In the genomic region with DNA sequence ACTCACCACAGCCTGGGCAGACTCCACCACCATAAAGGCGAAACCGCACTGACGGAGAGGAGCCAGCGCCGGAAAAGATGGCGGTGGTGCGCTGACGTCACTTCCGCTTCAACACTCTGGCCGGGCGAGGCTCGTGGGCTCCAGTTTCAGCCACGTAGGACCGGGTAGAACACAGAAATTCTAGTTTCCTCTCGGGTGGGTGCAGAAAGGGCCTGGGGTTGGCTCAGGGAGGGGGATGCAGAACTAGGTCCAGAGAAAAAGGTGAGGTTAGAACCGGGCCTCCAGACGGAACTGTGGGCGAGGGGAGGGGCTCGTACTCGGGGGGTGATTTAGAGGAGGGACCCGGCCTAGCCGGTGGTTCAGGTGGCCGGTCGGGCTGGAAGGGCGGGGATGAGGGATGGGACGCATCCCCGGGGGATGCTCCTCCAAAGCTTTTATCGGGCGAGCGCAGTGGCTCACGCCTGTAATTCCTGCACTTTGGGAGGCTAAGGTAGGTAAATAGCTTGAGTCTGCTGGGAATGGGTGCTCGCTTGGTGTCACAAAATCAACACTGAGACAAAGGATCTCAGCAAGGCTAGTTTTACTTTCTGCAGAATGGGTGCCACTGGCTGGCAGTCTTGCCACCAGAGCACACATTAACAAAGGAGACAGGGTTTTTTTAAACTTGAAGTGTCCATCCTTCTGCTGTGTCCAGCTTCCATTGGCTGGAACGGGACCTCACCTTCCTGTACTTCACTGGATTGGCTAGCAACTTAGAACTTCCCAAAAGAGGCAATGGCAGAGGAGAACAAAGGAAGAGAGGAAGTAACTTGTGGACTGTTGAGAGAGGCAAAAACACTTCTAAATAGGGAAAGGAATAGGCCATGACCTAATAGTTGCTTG, we compare ENCODE assay signal across 8 cellular contexts. TPM values are rescaled to one million over a fixed set of nuclear protein-coding genes. Genes with fewer than 3 reads are reported as not detected.
A peak's percentile ranks its signal among the peaks of the same experiment; 100 is the strongest.
DNase-seq lines count a peak whose midpoint lies in the region; ATAC-seq and TF ChIP-seq lines count a peak whose summit lies in the region.

Gene ZNF561, minus strand, starts transcription at position 77 of the 882 bp plus-strand sequence. CDS start 1,776 bp downstream, outside the sequence.

- peaks cover 44% of the 10 kb centered on the region for H3K36me3 Mint-ChIP-seq in dendritic cell treated with granulocyte-macrophage colony-stimulating factor and Interleukin-4, amounts not matched to agents 40 ng/mL and 50 ng/mL, for 4 days (ENCODE audit: low read depth)

- H3K4me3 ChIP-seq in left lung = peak within 1 kb of the TSS; percentile 81 to 88

- H3K4me3 Mint-ChIP-seq in dendritic cell treated with granulocyte-macrophage colony-stimulating factor and Interleukin-4, amounts not matched to agents 40 ng/mL and 50 ng/mL, for 4 days = peak within 1 kb of the TSS; percentile 98

- ATAC-seq in HG03460 (IDR thresholded peaks at IDR 0.05; ENCODE audit: unreplicated experiment) (peak; percentile 66), left lung (peak; percentile 95)

- no peaks in the 10 kb centered on the region for H3K27me3 Mint-ChIP-seq in dendritic cell treated with granulocyte-macrophage colony-stimulating factor and Interleukin-4, amounts not matched to agents 40 ng/mL and 50 ng/mL, for 4 days

- H3K9me3 Mint-ChIP-seq in dendritic cell treated with granulocyte-macrophage colony-stimulating factor and Interleukin-4, amounts not matched to agents 40 ng/mL and 50 ng/mL, for 4 days = no peaks in the 10 kb centered on the region

- no peaks in the 10 kb centered on the region for H3K9me3 ChIP-seq in left lung

- H3K27me3 ChIP-seq in left lung = no peaks in the 10 kb centered on the region

- peaks cover 17 to 30% of the 10 kb centered on the region in 2 donors for H3K4me1 ChIP-seq in left lung

- TF ChIP-seq POLR2A in GM19193 (IDR thresholded peaks at IDR 0.05; ENCODE audit: extremely low read depth, insufficient read depth, insufficient read length) = peak; percentile 78

- peak within 1 kb of the TSS; percentile 100 for H3K27ac Mint-ChIP-seq in dendritic cell treated with granulocyte-macrophage colony-stimulating factor and Interleukin-4, amounts not matched to agents 40 ng/mL and 50 ng/mL, for 4 days

- TF ChIP-seq CTCF in left lung (IDR thresholded peaks at IDR 0.05) = no peak

- H3K27ac ChIP-seq in left lung = peak within 1 kb of the TSS; percentile 96

- peaks cover 0 to 29% of the 10 kb centered on the region in 2 donors for H3K36me3 ChIP-seq in left lung

- peaks cover 38% of the 10 kb centered on the region for H3K4me1 Mint-ChIP-seq in dendritic cell treated with granulocyte-macrophage colony-stimulating factor and Interleukin-4, amounts not matched to agents 40 ng/mL and 50 ng/mL, for 4 days (ENCODE audit: low read depth)

- DNase-seq in AG08396 (ENCODE audit: low spot score) (peak; percentile 85), NCI-H748 (lab: John Stamatoyannopoulos, UW; ENCODE audit: unreplicated experiment) (peak; percentile 88), left lung (peak; percentile 89 to 94)
- DNase-seq in activated CD4-positive, alpha-beta T cell treated with anti-CD3 and anti-CD28 coated beads, Interleukin-2, amount 50 U/mL, for 1 hour = peak; percentile 85
- DNase-seq in stimulated activated CD4-positive, alpha-beta T cell treated with anti-CD3 and anti-CD28 coated beads, Interleukin-2, amount 100 ng/mL, for 4 hours (ENCODE audit: low read depth) = peak; percentile 82

- intact Hi-C loops in dendritic cell treated with granulocyte-macrophage colony-stimulating factor and Interleukin-4, amounts not matched to agents 40 ng/mL and 50 ng/mL, for 4 days (cut with micrococcal nuclease) = loop anchor here (2.0 to 5.0 kb wide), 5 partner anchors 37 to 484 kb away; partner anchors contain the start of genes ZNF121, ZNF426 and ZNF562
- intact Hi-C loops in left lung (cut with DNase I) = loop anchor here in 1 of 2 donors (5.0 kb wide), 1 partner anchor 171 kb away; no protein-coding TSS in a partner anchor

RNA-seq across cellular contexts. Expression of gene ZNF561, which starts in this region (rescaled TPM):
- 10 to 100 TPM; 40.1 to 43.9 TPM for total RNA-seq in left lung

Comparison
In these comparisons a context has a peak if more than half of its experiments do, and no peak if none do; other contexts are left out.
1. Peak in every context shown above with its lines: DNase-seq, ATAC-seq, H3K4me3 ChIP-seq and H3K27ac ChIP-seq.